Comparison of ENCODE assay signal across 8 cellular contexts in the genomic region with DNA sequence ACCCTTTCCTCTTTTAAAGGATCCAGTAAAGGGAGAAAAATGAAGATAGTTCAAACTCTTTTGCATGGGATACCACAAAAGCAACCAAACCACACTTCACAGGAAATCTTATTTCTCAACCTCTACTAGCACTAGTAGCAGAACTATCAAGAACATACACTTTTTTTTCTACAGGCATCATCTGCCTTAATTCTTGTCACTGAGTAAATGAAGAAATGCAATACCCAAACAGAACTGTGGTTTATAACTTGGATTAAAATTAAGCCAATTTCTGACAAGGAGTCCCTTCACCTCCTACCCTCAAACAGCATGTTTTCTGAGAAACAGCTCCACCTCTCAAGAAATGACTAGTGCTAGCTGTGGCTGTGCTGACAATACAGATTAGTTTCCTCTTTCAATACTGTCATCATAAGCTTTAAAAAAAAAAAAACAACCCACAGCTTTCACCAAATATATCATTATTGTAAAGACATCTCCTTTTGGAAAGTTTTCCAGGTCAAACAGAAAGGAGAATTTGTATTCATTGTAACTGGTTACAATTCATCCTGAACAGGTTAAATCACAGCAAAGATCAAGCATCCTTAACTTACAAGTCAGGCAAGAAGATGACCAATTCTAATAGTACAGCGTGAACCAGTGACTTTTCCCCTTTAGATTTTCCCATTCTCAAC.
DNase-seq lines count a peak whose midpoint lies in the region; ATAC-seq lines count a peak whose summit lies in the region.

No MANE protein-coding gene starts in this region.

- peak overlapping the region; percentile 24 for H3K4me3 ChIP-seq in endocrine pancreas (ENCODE audit: control insufficient read depth, insufficient read depth, low read length)

- no peaks in the 10 kb centered on the region for H3K9me3 ChIP-seq in endocrine pancreas (ENCODE audit: control insufficient read depth, low read length)

- peak; percentile 23 to 46 for DNase-seq in activated CD4-positive, alpha-beta T cell treated with anti-CD3 and anti-CD28 coated beads for 4 hours
- no peak for DNase-seq in activated CD4-positive, alpha-beta T cell treated with anti-CD3 and anti-CD28 coated beads for 1 hour
- DNase-seq in RPMI8226 (peak; percentile 84), HuH-7 (ENCODE audit: low spot score) (no peak), AG08396 (ENCODE audit: low spot score) (no peak)
- DNase-seq in stimulated activated CD4-positive, alpha-beta T cell treated with anti-CD3 and anti-CD28 coated beads, Interleukin-2, amount 100 ng/mL, for 4 hours (ENCODE audit: low read depth) = peak; percentile 53

- ATAC-seq in HG02973 (IDR thresholded peaks at IDR 0.05; ENCODE audit: unreplicated experiment) = peak; percentile 74

- H3K27me3 ChIP-seq in endocrine pancreas (ENCODE audit: control insufficient read depth, insufficient read depth, low read length) = no peaks in the 10 kb centered on the region

- H3K9ac ChIP-seq in endocrine pancreas (ENCODE audit: control insufficient read depth, insufficient read depth, low read length) = no peak overlapping the region

- H3K4me1 ChIP-seq in endocrine pancreas (ENCODE audit: control insufficient read depth, insufficient read depth, low read length) = peaks cover 14% of the 10 kb centered on the region

- H3K36me3 ChIP-seq in endocrine pancreas (ENCODE audit: control insufficient read depth, insufficient read depth, low read length) = no peaks in the 10 kb centered on the region

Comparison
In these comparisons a context has a peak if more than half of its experiments do, and no peak if none do; other contexts are left out.
1. DNase-seq: peak in activated CD4-positive, alpha-beta T cell treated with anti-CD3 and anti-CD28 coated beads for 4 hours (2 of 2), RPMI8226 (single experiment) and stimulated activated CD4-positive, alpha-beta T cell treated with anti-CD3 and anti-CD28 coated beads, Interleukin-2, amount 100 ng/mL, for 4 hours (single experiment); none in activated CD4-positive, alpha-beta T cell treated with anti-CD3 and anti-CD28 coated beads for 1 hour (single experiment), HuH-7 (single experiment) and AG08396 (single experiment).